14 cellular contexts compared by ENCODE assay signal in the genomic region with DNA sequence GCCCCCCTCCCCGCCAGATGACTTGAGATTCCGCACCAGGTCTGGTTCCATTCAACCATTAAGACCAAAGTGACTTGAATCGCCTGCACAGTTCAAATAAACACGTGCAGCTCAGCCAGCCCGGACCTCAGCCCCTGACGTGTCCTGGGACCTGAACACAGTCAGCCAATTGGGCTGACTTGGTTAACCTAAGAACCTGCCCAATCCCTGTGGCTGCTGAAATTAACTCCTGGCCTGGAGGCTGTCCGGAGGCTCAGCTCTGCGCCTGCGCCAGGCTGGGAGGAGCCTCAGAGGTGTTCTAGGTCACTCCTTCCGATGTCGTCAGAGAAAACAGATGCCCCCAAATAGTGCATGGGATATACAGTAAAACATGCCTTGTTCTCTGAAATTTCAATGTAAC.
A peak's percentile ranks its signal among the peaks of the same experiment; 100 is the strongest.
DNase-seq lines count a peak whose midpoint lies in the region; TF ChIP-seq lines count a peak whose summit lies in the region.
"Had no signal": no experiment of that assay in that cellular context is flagged by ENCODE, and none has a peak within 500 bp of the region (broad histone marks: within the 10 kb centered on the region; RNA-seq: fewer than 3 reads in every experiment).

No MANE protein-coding gene starts in this region.

- H3K27me3 Mint-ChIP-seq in MCF 10A (ENCODE audit: insufficient read depth, unreplicated experiment), result no peaks in the 10 kb centered on the region
- H3K27me3 Mint-ChIP-seq: B cell had no signal

- H3K4me3 ChIP-seq in BLaER1 (no peak overlapping the region), epithelial cell of proximal tubule (ENCODE audit: low read depth, low read length) (no peak overlapping the region)
- H3K4me3 ChIP-seq: GM23338 had no signal

- no peak overlapping the region for H3K27ac Mint-ChIP-seq in MCF 10A (ENCODE audit: low read depth, unreplicated experiment)
- H3K27ac Mint-ChIP-seq: B cell; CD4-positive, alpha-beta memory T cell; GM23338 had no signal

- no peak overlapping the region for H3K4me3 Mint-ChIP-seq in MCF 10A (ENCODE audit: unreplicated experiment)
- H3K4me3 Mint-ChIP-seq: B cell; CD4-positive, alpha-beta memory T cell; GM23338 had no signal

- POLR2A ChIA-PET in MCF 10A (lab: Yijun Ruan, JAX), result interaction anchor here (0.6 to 0.7 kb wide), 2 partner anchors 11 to 212 kb away, joined by 3 to 5 read pairs; no protein-coding TSS in a partner anchor

- peak overlapping the region; percentile 34 for H3K4me2 ChIP-seq in BLaER1
- H3K4me2 ChIP-seq: GM23338 had no signal

- H3K9me3 ChIP-seq in BLaER1, result peaks cover 19% of the 10 kb centered on the region

- H4K20me1 ChIP-seq in BLaER1, result no peaks in the 10 kb centered on the region

- in situ Hi-C loops in T47D (cut with HindIII; ENCODE audit: low pct_unique_long_range_greater_than_20kb, low sequenced_read_pairs), result no loop called here

- H3K27ac ChIP-seq in BLaER1, result no peak overlapping the region
- H3K27ac ChIP-seq: C4-2B had no signal

- H3K4me1 ChIP-seq in BLaER1, result peaks cover 52% of the 10 kb centered on the region

- no peaks in the 10 kb centered on the region for H3K27me3 ChIP-seq in BLaER1

- H3K9ac ChIP-seq in BLaER1, result no peak overlapping the region

- H3K36me3 Mint-ChIP-seq in MCF 10A (ENCODE audit: insufficient read depth, unreplicated experiment), result no peaks in the 10 kb centered on the region
- H3K36me3 Mint-ChIP-seq: CD4-positive, alpha-beta memory T cell had no signal

- CTCF ChIA-PET in MCF 10A (lab: Yijun Ruan, JAX), result no interaction called here

- no peaks in the 10 kb centered on the region for H3K9me3 Mint-ChIP-seq in MCF 10A (ENCODE audit: unreplicated experiment)
- H3K9me3 Mint-ChIP-seq: GM23338 had no signal

- BruUV-seq in MCF 10A (replicated peaks; lab: Mats Ljungman, UMichigan), result no TSS peak

- TF ChIP-seq CTCF in MCF 10A (IDR thresholded peaks at IDR 0.05; ENCODE audit: unreplicated experiment), result no peak
- no peak for TF ChIP-seq CTCF in epithelial cell of proximal tubule (conservative IDR thresholded peaks at IDR 0.05; ENCODE audit: low read depth, low read length)

- DNase-seq in T47D (ENCODE audit: low read depth in 1 of 2, low spot score in 1 of 2), result peak; percentile 34 to 75
- no peak for DNase-seq in MCF 10A (ENCODE audit: unreplicated experiment)
- DNase-seq in epithelial cell of proximal tubule (ENCODE audit: low read depth), result peak; percentile 7
- peak; percentile 45 for DNase-seq in posterior vena cava (ENCODE audit: low spot score)
- DNase-seq in effector CD4-positive, alpha-beta T cell, result no peak
- no peak for DNase-seq in NCI-H524 (lab: John Stamatoyannopoulos, UW)
- DNase-seq: ACHN; CD4-positive, alpha-beta memory T cell; DMS79; H7 had no signal

- H3K36me3 ChIP-seq in BLaER1, result peaks cover 2% of the 10 kb centered on the region; the same call in 1 of the 2 replicates

- intact Hi-C loops in MCF 10A (cut with micrococcal nuclease) (no loop called here), posterior vena cava (cut with DNase I) (no loop called here)

- peaks cover 14% of the 10 kb centered on the region for H3K4me1 Mint-ChIP-seq in MCF 10A (ENCODE audit: insufficient read depth, unreplicated experiment)
- H3K4me1 Mint-ChIP-seq: B cell; CD4-positive, alpha-beta memory T cell had no signal

Comparison
In these comparisons a context has a peak if more than half of its experiments do, and no peak if none do; other contexts are left out.
1. DNase-seq: peak in T47D (2 of 2), epithelial cell of proximal tubule (single experiment) and posterior vena cava (single experiment); none in MCF 10A (single experiment), effector CD4-positive, alpha-beta T cell (single experiment) and NCI-H524 (0 of 2).